11 cellular contexts compared by ENCODE assay signal in the genomic region with DNA sequence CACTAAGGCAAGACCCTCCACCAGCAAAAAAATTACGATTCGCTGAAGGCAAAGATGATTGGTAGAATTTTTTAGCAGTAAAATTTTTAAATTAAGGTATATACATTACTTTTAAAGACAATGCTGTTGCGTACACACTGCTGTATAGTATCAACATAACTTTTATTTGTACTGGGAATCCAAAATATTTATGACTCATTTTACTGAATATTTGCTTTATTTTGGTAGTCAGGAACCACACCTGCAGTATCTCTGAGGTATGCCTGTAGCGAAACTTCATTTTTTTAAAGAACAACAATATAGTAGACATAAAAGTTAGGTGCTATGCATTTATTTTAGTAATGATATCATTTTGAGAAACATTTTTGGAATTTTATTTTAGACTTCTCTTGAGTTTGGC.
"Had no signal": no experiment of that assay in that cellular context is flagged by ENCODE, and none has a peak within 500 bp of the region (broad histone marks: within the 10 kb centered on the region; RNA-seq: fewer than 3 reads in every experiment).

No MANE protein-coding gene starts in this region.

- H3K4me3 ChIP-seq: GM23248, GM23338, HAP-1 had no signal

- H3K4me3 Mint-ChIP-seq: GM23338, H9, HFFc6 had no signal

- FAIRE-seq: H1, H54 had no signal

- DNase-seq: GM23248, GOT3, H7, H9, HCEC 1CT, HFFc6 had no signal

- H2AFZ ChIP-seq: GM23248, GM23338 had no signal

- ATAC-seq: GM23338, HCT116 had no signal

- H3K9me3 ChIP-seq: HAP-1 had no signal

- H3K9ac ChIP-seq: GM23248 had no signal

- H3K4me2 ChIP-seq: GM23338 had no signal

- H3K9me3 Mint-ChIP-seq: GM23338, HFFc6 had no signal

- H3K27ac ChIP-seq: GM23248 had no signal

- H3K4me1 ChIP-seq: HAP-1 had no signal

- H3K36me3 ChIP-seq: HAP-1 had no signal
